Comparison of ENCODE assay signal across 17 cellular contexts in genomic region chr5:135567661-135568060, GRCh38. TPM values are rescaled to one million over a fixed set of nuclear protein-coding genes. Genes with fewer than 3 reads are reported as not detected.
"Had no signal": no experiment of that assay in that cellular context is flagged by ENCODE, and none has a peak within 500 bp of the region (broad histone marks: within the 10 kb centered on the region; RNA-seq: fewer than 3 reads in every experiment).

No MANE protein-coding gene starts in this region.

- H3K4me3 ChIP-seq: psoas muscle, right lobe of liver had no signal

- H3K36me3 ChIP-seq: right lobe of liver had no signal

- H3K4me1 Mint-ChIP-seq: activated T-helper 17 cell treated with anti-CD3 and anti-CD28 coated beads, Interleukin-2, amount 50 U/mL, for 72 hours had no signal

- H3K27me3 ChIP-seq: right lobe of liver had no signal

- H3K9me3 ChIP-seq: psoas muscle, right lobe of liver had no signal

- H3K27ac Mint-ChIP-seq: activated T-helper 17 cell treated with anti-CD3 and anti-CD28 coated beads, Interleukin-2, amount 50 U/mL, for 72 hours; natural killer cell; stimulated activated naive CD8-positive, alpha-beta T cell treated with anti-CD3 and anti-CD28 coated beads, Interleukin-15, Interleukin-2, amounts not matched to agents 100 ng/mL and 50 ng/mL, for 24 hours; T-cell had no signal

- H3K4me3 Mint-ChIP-seq: activated T-helper 17 cell treated with anti-CD3 and anti-CD28 coated beads, Interleukin-2, amount 50 U/mL, for 72 hours; natural killer cell; stimulated activated naive CD8-positive, alpha-beta T cell treated with anti-CD3 and anti-CD28 coated beads, Interleukin-15, Interleukin-2, amounts not matched to agents 100 ng/mL and 50 ng/mL, for 24 hours; T-cell had no signal

- ATAC-seq: activated T-helper 17 cell treated with anti-CD3 and anti-CD28 coated beads, Interleukin-2, amount 50 U/mL, for 72 hours; left ventricle myocardium superior; natural killer cell; psoas muscle; right lobe of liver; T-cell had no signal

- H3K4me1 ChIP-seq: psoas muscle, right lobe of liver had no signal

- H3K36me3 Mint-ChIP-seq: natural killer cell, T-cell had no signal

- H3K9me3 Mint-ChIP-seq: activated T-helper 17 cell treated with anti-CD3 and anti-CD28 coated beads, Interleukin-2, amount 50 U/mL, for 72 hours; natural killer cell; stimulated activated naive CD8-positive, alpha-beta T cell treated with anti-CD3 and anti-CD28 coated beads, Interleukin-15, Interleukin-2, amounts not matched to agents 100 ng/mL and 50 ng/mL, for 24 hours; T-cell had no signal

- H3K27ac ChIP-seq: psoas muscle, right lobe of liver had no signal

- DNase-seq: activated CD4-positive, alpha-beta T cell treated with anti-CD3 and anti-CD28 coated beads, Interleukin-2, amount 50 U/mL, for 4 hours; activated CD4-positive, CD25-positive, alpha-beta regulatory T cell treated with anti-CD3 and anti-CD28 coated beads, Interleukin-2, amount 50 U/mL, for 72 hours; activated naive CD4-positive, alpha-beta T cell treated with Interleukin-2 at 50 U/mL for 16 hours; hippocampal formation; left ventricle myocardium superior; mesenchymal stem cell; natural killer cell; occipital lobe; psoas muscle; right lobe of liver; T-cell; T-helper 9 cell had no signal

RNA-seq across cellular contexts. Expression of gene CXCL14, which starts 11.1 kb away (rescaled TPM):
- total RNA-seq: activated T-helper 17 cell treated with anti-CD3 and anti-CD28 coated beads, Interleukin-2, amount 50 U/mL, for 72 hours; kidney epithelial cell; natural killer cell; T-cell had no signal

RNA-seq across cellular contexts. Expression of gene NEUROG1, which starts 31.9 kb away (rescaled TPM):
- total RNA-seq: activated T-helper 17 cell treated with anti-CD3 and anti-CD28 coated beads, Interleukin-2, amount 50 U/mL, for 72 hours; esophagus mucosa; left ventricle myocardium superior; natural killer cell; psoas muscle; right lobe of liver; T-cell; urinary bladder had no signal
- polyA plus RNA-seq: psoas muscle, urinary bladder had no signal
